Comparison of ENCODE assay signal across 11 cellular contexts in the genomic region with DNA sequence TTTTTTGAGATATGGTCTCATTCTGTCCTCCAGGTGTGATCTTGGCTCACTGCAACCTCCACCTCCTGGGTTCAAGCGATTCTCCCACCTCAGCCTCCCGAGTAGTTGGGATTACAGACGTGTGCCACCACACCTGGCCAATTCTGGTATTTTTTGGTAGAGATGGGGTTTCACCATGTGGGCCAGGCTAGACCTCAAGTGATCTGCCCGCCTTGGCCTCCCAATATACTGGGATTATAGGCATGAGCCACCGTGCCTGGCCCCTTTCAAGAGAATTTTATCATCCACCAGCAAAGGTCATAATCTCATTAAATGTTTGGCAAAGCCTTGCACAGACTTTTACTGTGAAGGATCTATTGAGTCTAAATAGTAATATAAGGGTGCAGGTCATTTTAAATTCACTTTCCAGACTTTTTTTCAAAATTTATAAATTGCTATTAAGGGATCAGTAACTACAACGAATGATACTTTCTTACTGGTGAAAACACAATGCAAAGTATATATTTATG. TPM values are rescaled to one million over a fixed set of nuclear protein-coding genes. Genes with fewer than 3 reads are reported as not detected.
A peak's percentile ranks its signal among the peaks of the same experiment; 100 is the strongest.
DNase-seq lines count a peak whose midpoint lies in the region; ATAC-seq and TF ChIP-seq lines count a peak whose summit lies in the region.
"Had no signal": no experiment of that assay in that cellular context is flagged by ENCODE, and none has a peak within 500 bp of the region (broad histone marks: within the 10 kb centered on the region; RNA-seq: fewer than 3 reads in every experiment).

No MANE protein-coding gene starts in this region.

- H3K27me3 Mint-ChIP-seq in CD8-positive, alpha-beta T cell (ENCODE audit: low read depth), result no peaks in the 10 kb centered on the region
- no peaks in the 10 kb centered on the region for H3K27me3 Mint-ChIP-seq in activated naive CD8-positive, alpha-beta T cell treated with anti-CD3 and anti-CD28 coated beads for 36 hours
- H3K27me3 Mint-ChIP-seq in naive thymus-derived CD4-positive, alpha-beta T cell, result no peaks in the 10 kb centered on the region
- H3K27me3 Mint-ChIP-seq: dendritic cell treated with granulocyte-macrophage colony-stimulating factor and Interleukin-4, amounts not matched to agents 40 ng/mL and 50 ng/mL, for 4 days had no signal

- H3K4me1 ChIP-seq in CD8-positive, alpha-beta T cell (ENCODE audit: insufficient read depth, low read length), result peaks cover 20% of the 10 kb centered on the region
- peaks cover 13 to 19% of the 10 kb centered on the region in 2 donors for H3K4me1 ChIP-seq in naive thymus-derived CD4-positive, alpha-beta T cell (ENCODE audit: control insufficient read depth in 2 of 2, insufficient read depth in 2 of 2, low read length in 2 of 2)

- no peak overlapping the region for H3K4me3 ChIP-seq in CD8-positive, alpha-beta T cell (ENCODE audit: low read depth, low read length)
- H3K4me3 ChIP-seq in naive thymus-derived CD4-positive, alpha-beta T cell (ENCODE audit: low read length), result no peak overlapping the region

- intact Hi-C loops in CD8-positive, alpha-beta T cell (cut with DNase I, micrococcal nuclease), result loop anchor here (5.0 to 10.0 kb wide), 3 partner anchors 260 to 973 kb away; a partner anchor contains a TSS
- intact Hi-C loops in naive thymus-derived CD4-positive, alpha-beta T cell (cut with micrococcal nuclease), result loop anchor here (5.0 to 10.0 kb wide), 4 partner anchors 177 to 545 kb away; a partner anchor contains a TSS

- ATAC-seq in CD8-positive, alpha-beta T cell, result no peak
- no peak for ATAC-seq in naive thymus-derived CD4-positive, alpha-beta T cell
- no peak for ATAC-seq in GM18505 (IDR thresholded peaks at IDR 0.05; ENCODE audit: unreplicated experiment)
- ATAC-seq in HG02973 (IDR thresholded peaks at IDR 0.05; ENCODE audit: unreplicated experiment), result no peak

- H3K27me3 ChIP-seq in CD8-positive, alpha-beta T cell (ENCODE audit: insufficient read depth, low read length), result no peaks in the 10 kb centered on the region
- H3K27me3 ChIP-seq in naive thymus-derived CD4-positive, alpha-beta T cell (ENCODE audit: control insufficient read depth in 2 of 2, insufficient read depth in 2 of 2, low read length in 2 of 2), result no peaks in the 10 kb centered on the region
- H3K27me3 ChIP-seq: ovary had no signal

- H3K9me3 Mint-ChIP-seq in CD8-positive, alpha-beta T cell, result no peaks in the 10 kb centered on the region
- no peaks in the 10 kb centered on the region for H3K9me3 Mint-ChIP-seq in activated naive CD8-positive, alpha-beta T cell treated with anti-CD3 and anti-CD28 coated beads for 36 hours
- peaks cover 0 to 4% (median 0%) of the 10 kb centered on the region in 11 donors for H3K9me3 Mint-ChIP-seq in naive thymus-derived CD4-positive, alpha-beta T cell
- H3K9me3 Mint-ChIP-seq: dendritic cell treated with granulocyte-macrophage colony-stimulating factor and Interleukin-4, amounts not matched to agents 40 ng/mL and 50 ng/mL, for 4 days had no signal

- no peak for DNase-seq in CD8-positive, alpha-beta T cell
- DNase-seq in activated naive CD8-positive, alpha-beta T cell treated with anti-CD3 and anti-CD28 coated beads for 36 hours, result no peak
- no peak for DNase-seq in naive thymus-derived CD4-positive, alpha-beta T cell
- DNase-seq in NCI-H1048 (lab: John Stamatoyannopoulos, UW) (no peak), NCI-H2196 (lab: John Stamatoyannopoulos, UW; ENCODE audit: unreplicated experiment) (no peak)
- DNase-seq: NCI-H2081 treated with DMSO at 0.1 percent for 48 hours, ovary had no signal

- TF ChIP-seq POLR2A in GM18505 (IDR thresholded peaks at IDR 0.05; ENCODE audit: borderline replicate concordance, extremely low read depth, insufficient read depth, insufficient read length), result no peak

- H3K4me1 Mint-ChIP-seq in CD8-positive, alpha-beta T cell (ENCODE audit: low read depth), result peaks cover 52% of the 10 kb centered on the region
- H3K4me1 Mint-ChIP-seq in activated naive CD8-positive, alpha-beta T cell treated with anti-CD3 and anti-CD28 coated beads for 36 hours, result peaks cover 50% of the 10 kb centered on the region
- peaks cover 45 to 67% (median 59%) of the 10 kb centered on the region in 7 donors for H3K4me1 Mint-ChIP-seq in naive thymus-derived CD4-positive, alpha-beta T cell

- peaks cover 39% of the 10 kb centered on the region for H3K36me3 Mint-ChIP-seq in CD8-positive, alpha-beta T cell
- H3K36me3 Mint-ChIP-seq in activated naive CD8-positive, alpha-beta T cell treated with anti-CD3 and anti-CD28 coated beads for 36 hours, result peaks cover 7% of the 10 kb centered on the region
- peaks cover 0 to 15% (median 7%) of the 10 kb centered on the region in 5 donors for H3K36me3 Mint-ChIP-seq in naive thymus-derived CD4-positive, alpha-beta T cell

- no peak overlapping the region for H3K27ac Mint-ChIP-seq in CD8-positive, alpha-beta T cell
- no peak overlapping the region for H3K27ac Mint-ChIP-seq in activated naive CD8-positive, alpha-beta T cell treated with anti-CD3 and anti-CD28 coated beads for 36 hours
- H3K27ac Mint-ChIP-seq in naive thymus-derived CD4-positive, alpha-beta T cell, result peak overlapping the region in 2 of 9 donors; percentile 9 to 20

- POLR2A ChIA-PET in CD8-positive, alpha-beta T cell (lab: Charles Lee), result no interaction called here
- POLR2A ChIA-PET in naive thymus-derived CD4-positive, alpha-beta T cell (lab: Charles Lee), result interaction anchor here (0.7 kb wide), 1 partner anchor 123 kb away, joined by 3 read pairs; no protein-coding TSS in a partner anchor

- H3K4me3 Mint-ChIP-seq in CD8-positive, alpha-beta T cell, result peak overlapping the region; percentile 27
- H3K4me3 Mint-ChIP-seq in activated naive CD8-positive, alpha-beta T cell treated with anti-CD3 and anti-CD28 coated beads for 36 hours, result peak overlapping the region; percentile 56
- peak overlapping the region; percentile 2 to 100 (median 50) for H3K4me3 Mint-ChIP-seq in naive thymus-derived CD4-positive, alpha-beta T cell

- no peaks in the 10 kb centered on the region for H3K9me3 ChIP-seq in CD8-positive, alpha-beta T cell (ENCODE audit: low read length)
- H3K9me3 ChIP-seq in KOPT-K1 (ENCODE audit: insufficient read depth, low read length, poor library complexity, severe bottlenecking), result no peaks in the 10 kb centered on the region
- H3K9me3 ChIP-seq in naive thymus-derived CD4-positive, alpha-beta T cell (ENCODE audit: control insufficient read depth in 2 of 3, low read length in 3 of 3), result no peaks in the 10 kb centered on the region
- H3K9me3 ChIP-seq: ovary had no signal

- H3K36me3 ChIP-seq in CD8-positive, alpha-beta T cell (ENCODE audit: insufficient read depth, low read length), result peaks cover 4% of the 10 kb centered on the region
- H3K36me3 ChIP-seq in KOPT-K1 (ENCODE audit: insufficient read depth, low read length), result peaks cover 25% of the 10 kb centered on the region
- H3K36me3 ChIP-seq in naive thymus-derived CD4-positive, alpha-beta T cell (ENCODE audit: control insufficient read depth in 2 of 3, insufficient read depth in 3 of 3, low read length in 3 of 3), result peaks cover 0 to 28% (median 0%) of the 10 kb centered on the region in 3 experiments
- H3K36me3 ChIP-seq: ovary had no signal

- CTCF ChIA-PET in CD8-positive, alpha-beta T cell (lab: Charles Lee), result interaction anchor here (1.0 kb wide), 1 partner anchor 88 kb away, joined by 3 read pairs; no protein-coding TSS in a partner anchor
- CTCF ChIA-PET in naive thymus-derived CD4-positive, alpha-beta T cell (lab: Charles Lee), result no interaction called here

- no peak overlapping the region for H3K27ac ChIP-seq in CD8-positive, alpha-beta T cell (ENCODE audit: low read depth, low read length)
- peak overlapping the region; percentile 95 for H3K27ac ChIP-seq in KOPT-K1 (ENCODE audit: low read depth, low read length, poor library complexity, severe bottlenecking)
- H3K27ac ChIP-seq in naive thymus-derived CD4-positive, alpha-beta T cell (ENCODE audit: low read depth, low read length), result no peak overlapping the region
- H3K27ac ChIP-seq: ovary had no signal

- no peak for TF ChIP-seq CTCF in CD8-positive, alpha-beta T cell (IDR thresholded peaks at IDR 0.05)

RNA-seq across cellular contexts. Expression of a gene that starts 2.5 kb away (rescaled TPM):
- total RNA-seq in CD8-positive, alpha-beta T cell, result 10 to 100 TPM; 66.8 to 69.4 TPM
- 100 to 1,000 TPM; 119 to 120 TPM for total RNA-seq in activated naive CD8-positive, alpha-beta T cell treated with anti-CD3 and anti-CD28 coated beads for 36 hours
- total RNA-seq in naive thymus-derived CD4-positive, alpha-beta T cell, result 100 to 1,000 TPM in 3 of 5 experiments, 10 to 100 TPM in 2; 83.8 to 111 (median 102) TPM
- 100 to 1,000 TPM; 116 to 150 TPM for polyA plus RNA-seq in naive thymus-derived CD4-positive, alpha-beta T cell

RNA-seq across cellular contexts. Expression of a gene that starts 2.8 kb away (rescaled TPM):
- total RNA-seq in CD8-positive, alpha-beta T cell, result 10 to 100 TPM; 26.0 to 26.1 TPM
- total RNA-seq in activated naive CD8-positive, alpha-beta T cell treated with anti-CD3 and anti-CD28 coated beads for 36 hours, result 10 to 100 TPM; 70.2 to 73.2 TPM
- total RNA-seq in naive thymus-derived CD4-positive, alpha-beta T cell, result 10 to 100 TPM; 38.1 to 77.5 (median 64.2) TPM
- polyA plus RNA-seq in naive thymus-derived CD4-positive, alpha-beta T cell, result 100 to 1,000 TPM in 1 of 2 donors, 10 to 100 TPM in 1; 86.3 to 112 TPM
